38 cellular contexts compared by ENCODE assay signal in the genomic region with DNA sequence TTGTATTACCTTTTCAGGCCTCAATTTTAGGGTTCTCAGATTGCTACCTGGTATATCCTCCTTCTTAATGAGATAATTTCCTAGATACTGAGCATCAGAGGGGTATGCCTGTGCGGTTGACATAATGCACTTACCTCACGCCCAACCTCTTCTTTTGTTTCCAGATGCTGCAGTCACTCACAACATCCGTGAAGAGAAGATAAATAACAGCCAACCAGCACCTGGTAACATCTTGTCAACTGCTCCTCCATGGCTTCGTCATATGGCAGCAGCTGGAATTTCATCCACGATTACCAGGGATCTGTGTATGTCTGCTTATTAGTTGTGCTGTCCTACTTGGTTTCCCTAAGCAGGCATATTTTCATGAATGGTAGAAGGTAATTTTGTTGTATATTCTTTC. TPM values are rescaled to one million over a fixed set of nuclear protein-coding genes. Genes with fewer than 3 reads are reported as not detected.
"Had no signal": no experiment of that assay in that cellular context is flagged by ENCODE, and none has a peak within 500 bp of the region (broad histone marks: within the 10 kb centered on the region; RNA-seq: fewer than 3 reads in every experiment).

No MANE protein-coding gene starts in this region.

- H3K27me3 ChIP-seq: ascending aorta, body of pancreas, brain microvascular endothelial cell, cardiac muscle cell had no signal

- H3K36me3 ChIP-seq: adrenal gland, ascending aorta, brain microvascular endothelial cell, breast epithelium, cardiac muscle cell had no signal

- H3K27ac ChIP-seq: adrenal gland, ascending aorta, body of pancreas, brain microvascular endothelial cell, breast epithelium, cardiac muscle cell had no signal

- H3K4me1 ChIP-seq: adrenal gland, ascending aorta, body of pancreas, breast epithelium had no signal

- H3K9me3 ChIP-seq: adrenal gland, ascending aorta, body of pancreas, breast epithelium had no signal

- H3K4me3 ChIP-seq: adrenal gland, ascending aorta, body of pancreas, breast epithelium, cardiac muscle cell had no signal

- DNase-seq: activated effector memory CD4-positive, alpha-beta T cell treated with anti-CD3 and anti-CD28 coated beads, Interleukin-2, amount 50 U/mL, for 16 hours; activated effector memory CD4-positive, alpha-beta T cell treated with Interleukin-2 at 50 U/mL for 16 hours; activated gamma-delta T cell; activated gamma-delta T cell treated with Interleukin-2 at 50 U/mL for 16 hours; activated naive CD4-positive, alpha-beta T cell; activated naive CD4-positive, alpha-beta T cell treated with anti-CD3 and anti-CD28 coated beads for 36 hours; activated naive CD4-positive, alpha-beta T cell treated with anti-CD3 and anti-CD28 coated beads, Interleukin-2, amount 10 ng/mL, durations not matched to agents 7 days and 5 days; activated naive CD4-positive, alpha-beta T cell treated with anti-CD3 and anti-CD28 coated beads, Interleukin-2, amount 50 U/mL, for 16 hours; activated naive CD4-positive, alpha-beta T cell treated with Interleukin-2 at 50 U/mL for 16 hours; activated naive CD8-positive, alpha-beta T cell treated with anti-CD3 and anti-CD28 coated beads for 36 hours; activated naive CD8-positive, alpha-beta T cell treated with anti-CD3 and anti-CD28 coated beads, Interleukin-2, amount 10 ng/mL, durations not matched to agents 7 days and 5 days; activated naive CD8-positive, alpha-beta T cell treated with anti-CD3 and anti-CD28 coated beads, Interleukin-2, amount 50 U/mL, for 24 hours; activated T-cell treated with anti-CD3 and anti-CD28 coated beads, Interleukin-2, amount 50 U/mL, for 24 hours; activated T-cell treated with anti-CD3 and anti-CD28 coated beads, Interleukin-2, amount 50 U/mL, for 4 hours; activated T-cell treated with anti-CD3 and anti-CD28 coated beads, Interleukin-2, amount 50 U/mL, for 48 hours; activated T-cell treated with anti-CD3 and anti-CD28 coated beads, Interleukin-2, amount 50 U/mL, for 72 hours; adrenal gland; amniotic stem cell; amygdala; anterior cingulate cortex; aorta; body of pancreas; brain microvascular endothelial cell; caudate nucleus; central memory CD4-positive, alpha-beta T cell; cerebellar nuclear complex had no signal

RNA-seq across cellular contexts. Expression of a gene that starts 16.7 kb away (rescaled TPM):
- total RNA-seq: activated naive CD4-positive, alpha-beta T cell treated with anti-CD3 and anti-CD28 coated beads for 36 hours; activated naive CD4-positive, alpha-beta T cell treated with anti-CD3 and anti-CD28 coated beads, Interleukin-2, amount 50 U/mL, for 72 hours; activated naive CD8-positive, alpha-beta T cell treated with anti-CD3 and anti-CD28 coated beads for 36 hours; activated naive CD8-positive, alpha-beta T cell treated with anti-CD3 and anti-CD28 coated beads, Interleukin-2, amount 10 ng/mL, durations not matched to agents 7 days and 5 days; activated T-cell treated with anti-CD3 and anti-CD28 coated beads, Interleukin-2, amount 50 U/mL, for 4 hours; activated T-cell treated with anti-CD3 and anti-CD28 coated beads, Interleukin-2, amount 50 U/mL, for 72 hours; activated T-helper 1 cell treated with anti-CD3 and anti-CD28 coated beads, Interleukin-12 subunit alpha, Interleukin-12 subunit beta, Interleukin-2, Interleukin-4 antibody, amounts not matched to agents 30 ng/mL and 10 ng/mL and 1 ng/mL, durations not matched to agents 14 hours and 24 hours and 36 hours; activated T-helper 17 cell treated with anti-CD3 and anti-CD28 coated beads, Interleukin-2, amount 50 U/mL, for 72 hours; activated T-helper 2 cell treated with anti-CD3 and anti-CD28 coated beads, Interferon-gamma antibody, Interleukin-2, Interleukin-4, amounts not matched to agents 10 μg/mL and 5 μg/mL and 100 μg/mL, durations not matched to agents 14 hours and 24 hours and 36 hours; adrenal gland; aorta; ascending aorta; astrocyte; body of pancreas; breast epithelium; bronchial epithelial cell; cardiac muscle cell; cardiac septum; cerebellum; chondrocyte had no signal

RNA-seq across cellular contexts. Expression of a gene that starts 17.0 kb away (rescaled TPM):
- total RNA-seq: activated naive CD4-positive, alpha-beta T cell treated with anti-CD3 and anti-CD28 coated beads for 36 hours; activated naive CD4-positive, alpha-beta T cell treated with anti-CD3 and anti-CD28 coated beads, Interleukin-2, amount 50 U/mL, for 72 hours; activated naive CD8-positive, alpha-beta T cell treated with anti-CD3 and anti-CD28 coated beads for 36 hours; activated naive CD8-positive, alpha-beta T cell treated with anti-CD3 and anti-CD28 coated beads, Interleukin-2, amount 10 ng/mL, durations not matched to agents 7 days and 5 days; activated T-cell treated with anti-CD3 and anti-CD28 coated beads, Interleukin-2, amount 50 U/mL, for 4 hours; activated T-cell treated with anti-CD3 and anti-CD28 coated beads, Interleukin-2, amount 50 U/mL, for 72 hours; activated T-helper 1 cell treated with anti-CD3 and anti-CD28 coated beads, Interleukin-12 subunit alpha, Interleukin-12 subunit beta, Interleukin-2, Interleukin-4 antibody, amounts not matched to agents 30 ng/mL and 10 ng/mL and 1 ng/mL, durations not matched to agents 14 hours and 24 hours and 36 hours; activated T-helper 17 cell treated with anti-CD3 and anti-CD28 coated beads, Interleukin-2, amount 50 U/mL, for 72 hours; activated T-helper 2 cell treated with anti-CD3 and anti-CD28 coated beads, Interferon-gamma antibody, Interleukin-2, Interleukin-4, amounts not matched to agents 10 μg/mL and 5 μg/mL and 100 μg/mL, durations not matched to agents 14 hours and 24 hours and 36 hours; adrenal gland; aorta; ascending aorta; astrocyte; body of pancreas; breast epithelium; bronchial epithelial cell; cardiac muscle cell; cardiac septum; cerebellum; chondrocyte had no signal

RNA-seq across cellular contexts. Expression of a gene that starts 38.6 kb away (rescaled TPM):
- total RNA-seq: activated naive CD4-positive, alpha-beta T cell treated with anti-CD3 and anti-CD28 coated beads for 36 hours; activated naive CD4-positive, alpha-beta T cell treated with anti-CD3 and anti-CD28 coated beads, Interleukin-2, amount 50 U/mL, for 72 hours; activated naive CD8-positive, alpha-beta T cell treated with anti-CD3 and anti-CD28 coated beads for 36 hours; activated naive CD8-positive, alpha-beta T cell treated with anti-CD3 and anti-CD28 coated beads, Interleukin-2, amount 10 ng/mL, durations not matched to agents 7 days and 5 days; activated T-cell treated with anti-CD3 and anti-CD28 coated beads, Interleukin-2, amount 50 U/mL, for 4 hours; activated T-cell treated with anti-CD3 and anti-CD28 coated beads, Interleukin-2, amount 50 U/mL, for 72 hours; activated T-helper 1 cell treated with anti-CD3 and anti-CD28 coated beads, Interleukin-12 subunit alpha, Interleukin-12 subunit beta, Interleukin-2, Interleukin-4 antibody, amounts not matched to agents 30 ng/mL and 10 ng/mL and 1 ng/mL, durations not matched to agents 14 hours and 24 hours and 36 hours; activated T-helper 17 cell treated with anti-CD3 and anti-CD28 coated beads, Interleukin-2, amount 50 U/mL, for 72 hours; activated T-helper 2 cell treated with anti-CD3 and anti-CD28 coated beads, Interferon-gamma antibody, Interleukin-2, Interleukin-4, amounts not matched to agents 10 μg/mL and 5 μg/mL and 100 μg/mL, durations not matched to agents 14 hours and 24 hours and 36 hours; adrenal gland; aorta; ascending aorta; astrocyte; body of pancreas; breast epithelium; bronchial epithelial cell; cardiac muscle cell; cardiac septum; cerebellum; chondrocyte had no signal

RNA-seq across cellular contexts. Expression of a gene that starts 55.9 kb away (rescaled TPM):
- total RNA-seq: activated naive CD4-positive, alpha-beta T cell treated with anti-CD3 and anti-CD28 coated beads for 36 hours; activated naive CD4-positive, alpha-beta T cell treated with anti-CD3 and anti-CD28 coated beads, Interleukin-2, amount 50 U/mL, for 72 hours; activated naive CD8-positive, alpha-beta T cell treated with anti-CD3 and anti-CD28 coated beads for 36 hours; activated naive CD8-positive, alpha-beta T cell treated with anti-CD3 and anti-CD28 coated beads, Interleukin-2, amount 10 ng/mL, durations not matched to agents 7 days and 5 days; activated T-cell treated with anti-CD3 and anti-CD28 coated beads, Interleukin-2, amount 50 U/mL, for 4 hours; activated T-cell treated with anti-CD3 and anti-CD28 coated beads, Interleukin-2, amount 50 U/mL, for 72 hours; activated T-helper 1 cell treated with anti-CD3 and anti-CD28 coated beads, Interleukin-12 subunit alpha, Interleukin-12 subunit beta, Interleukin-2, Interleukin-4 antibody, amounts not matched to agents 30 ng/mL and 10 ng/mL and 1 ng/mL, durations not matched to agents 14 hours and 24 hours and 36 hours; activated T-helper 17 cell treated with anti-CD3 and anti-CD28 coated beads, Interleukin-2, amount 50 U/mL, for 72 hours; activated T-helper 2 cell treated with anti-CD3 and anti-CD28 coated beads, Interferon-gamma antibody, Interleukin-2, Interleukin-4, amounts not matched to agents 10 μg/mL and 5 μg/mL and 100 μg/mL, durations not matched to agents 14 hours and 24 hours and 36 hours; adrenal gland; aorta; ascending aorta; astrocyte; body of pancreas; breast epithelium; bronchial epithelial cell; cardiac muscle cell; cardiac septum; cerebellum; chondrocyte had no signal
